27 cellular contexts compared by ENCODE assay signal in the genomic region with DNA sequence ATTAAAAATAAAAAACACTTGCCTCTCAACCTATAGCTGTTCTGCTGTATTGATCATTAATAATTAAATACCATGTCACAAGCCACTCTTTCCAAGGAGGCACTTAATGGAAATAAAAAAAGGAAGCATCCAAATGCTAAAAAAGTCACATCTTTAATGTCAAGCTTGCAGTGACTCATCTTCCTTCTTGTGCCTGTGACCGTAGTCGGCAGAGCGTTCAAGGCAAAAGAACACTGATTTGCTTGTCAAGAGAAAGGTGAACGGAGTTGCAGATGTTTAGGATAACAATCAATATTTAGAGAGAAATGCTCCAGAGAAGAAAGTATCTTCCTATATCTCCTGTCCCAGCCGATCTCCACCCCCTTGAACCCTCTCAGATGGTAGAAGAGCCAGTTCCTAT.
"Had no signal": no experiment of that assay in that cellular context is flagged by ENCODE, and none has a peak within 500 bp of the region (broad histone marks: within the 10 kb centered on the region; RNA-seq: fewer than 3 reads in every experiment).

No MANE protein-coding gene starts in this region.

- H2AFZ ChIP-seq: neural progenitor cell had no signal

- H3K27me3 ChIP-seq: colonic mucosa, foreskin keratinocyte, gastroesophageal sphincter, heart right ventricle, left lung, neural progenitor cell, right lobe of liver, stomach, thyroid gland had no signal

- H3K4me3 ChIP-seq: colonic mucosa, gastroesophageal sphincter, heart right ventricle, left lung, neural progenitor cell, psoas muscle, right lobe of liver, smooth muscle cell, stomach, thyroid gland had no signal

- H3K27ac ChIP-seq: colonic mucosa, epithelial cell of prostate, foreskin keratinocyte, gastroesophageal sphincter, heart right ventricle, left lung, neural progenitor cell, psoas muscle, right lobe of liver, stomach, thyroid gland had no signal

- H3K4me1 ChIP-seq: colonic mucosa, foreskin keratinocyte, gastroesophageal sphincter, heart right ventricle, left lung, psoas muscle, right lobe of liver, stomach, thyroid gland had no signal

- H3K9me3 ChIP-seq: colonic mucosa, gastroesophageal sphincter, psoas muscle, right lobe of liver, thyroid gland had no signal

- ATAC-seq: esophagus mucosa; foreskin keratinocyte; gastroesophageal sphincter; heart right ventricle; left cardiac atrium; left lung; naive thymus-derived CD4-positive, alpha-beta T cell; psoas muscle; right lobe of liver had no signal

- DNase-seq: colonic mucosa; effector CD8-positive, alpha-beta T cell; endodermal cell; foreskin keratinocyte; heart right ventricle; hippocampal formation; left cardiac atrium; left lung; mesendoderm; midbrain; naive thymus-derived CD4-positive, alpha-beta T cell; psoas muscle; right lobe of liver; stimulated activated CD4-positive, alpha-beta T cell treated with anti-CD3 and anti-CD28 coated beads, Interleukin-12 subunit alpha, Interleukin-12 subunit beta, amount 100 ng/mL, for 4 hours; stimulated activated CD4-positive, alpha-beta T cell treated with anti-CD3 and anti-CD28 coated beads, Interleukin-1b, Interleukin-23, amount 100 ng/mL, for 48 hours; stimulated activated CD4-positive, alpha-beta T cell treated with anti-CD3 and anti-CD28 coated beads, Interleukin-4, amount 100 ng/mL, for 1 hour; stimulated activated CD8-positive, alpha-beta memory T cell treated with anti-CD3 and anti-CD28 coated beads, Interleukin-4, amount 100 ng/mL, for 48 hours; stimulated activated naive CD4-positive, alpha-beta T cell treated with Interleukin-2 at 50 U/mL for 16 hours; stomach; thyroid gland; trophoblast cell had no signal

- H3K36me3 ChIP-seq: colonic mucosa, gastroesophageal sphincter, heart right ventricle, left lung, neural progenitor cell, right lobe of liver, stomach, thyroid gland had no signal

- H3K4me2 ChIP-seq: neural progenitor cell, smooth muscle cell had no signal

- FAIRE-seq: islet of Langerhans had no signal

- H3K9ac ChIP-seq: neural progenitor cell had no signal
